ENCODE assay signal across 1 cellular context in genomic region chr1:158191299-158191698, GRCh38.
TF ChIP-seq lines count a peak whose summit lies in the region.

No MANE protein-coding gene starts in this region.

TF ChIP-seq in H1, 55 proteins besides CTCF, POLR2A, EP300 and RAD21:
- TF ChIP-seq SIN3A (conservative IDR thresholded peaks at IDR 0.05 in 1 of 2, IDR thresholded peaks at IDR 0.05 in 1 of 2; ENCODE audit: low read depth in 1 of 2, low read length in 2 of 2), result no peak
- no peak for TF ChIP-seq TEAD4 (IDR thresholded peaks at IDR 0.05; ENCODE audit: low read depth, low read length)
- no peak for TF ChIP-seq BCL11A (IDR thresholded peaks at IDR 0.05; ENCODE audit: low read depth in 2 of 2, low read length in 2 of 2)
- TF ChIP-seq CTBP2 (IDR thresholded peaks at IDR 0.05; ENCODE audit: borderline replicate concordance, insufficient read depth, insufficient read length, low read length), result no peak
- TF ChIP-seq CHD7 (IDR thresholded peaks at IDR 0.05; ENCODE audit: insufficient replicate concordance, low read length), result no peak
- TF ChIP-seq CHD2 (IDR thresholded peaks at IDR 0.05; ENCODE audit: low read length), result no peak
- no peak for TF ChIP-seq EZH2 (IDR thresholded peaks at IDR 0.05; ENCODE audit: low read depth, low read length, severe bottlenecking)
